Comparison of ENCODE assay signal across 2 cellular contexts in the genomic region with DNA sequence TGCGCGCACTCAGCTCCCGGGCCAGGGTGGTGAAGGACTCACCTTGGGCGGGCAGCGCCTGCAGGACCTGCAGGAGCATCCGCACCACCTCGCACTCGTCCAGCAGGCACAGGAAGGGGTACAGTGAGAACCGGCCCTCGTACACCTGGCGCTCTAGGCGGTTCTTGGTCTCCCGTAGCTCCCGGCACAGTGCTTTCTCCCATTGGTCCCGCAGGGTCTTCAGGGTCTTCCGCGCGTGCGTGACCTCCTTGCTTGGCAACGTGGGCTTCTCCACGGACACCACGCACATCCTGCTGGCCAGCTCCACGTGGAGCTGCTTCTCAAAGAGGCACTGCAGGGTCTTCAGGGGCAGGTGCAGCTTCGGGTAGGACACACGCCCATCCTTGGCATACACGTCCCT.
TF ChIP-seq lines count a peak whose summit lies in the region.

No MANE protein-coding gene starts in this region.

TF ChIP-seq in SK-N-SH, 30 proteins besides CTCF, POLR2A, EP300 and RAD21 (continued from another document):
- TF ChIP-seq, protein P1, sequence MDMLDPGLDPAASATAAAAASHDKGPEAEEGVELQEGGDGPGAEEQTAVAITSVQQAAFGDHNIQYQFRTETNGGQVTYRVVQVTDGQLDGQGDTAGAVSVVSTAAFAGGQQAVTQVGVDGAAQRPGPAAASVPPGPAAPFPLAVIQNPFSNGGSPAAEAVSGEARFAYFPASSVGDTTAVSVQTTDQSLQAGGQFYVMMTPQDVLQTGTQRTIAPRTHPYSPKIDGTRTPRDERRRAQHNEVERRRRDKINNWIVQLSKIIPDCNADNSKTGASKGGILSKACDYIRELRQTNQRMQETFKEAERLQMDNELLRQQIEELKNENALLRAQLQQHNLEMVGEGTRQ (IDR thresholded peaks at IDR 0.05; ENCODE audit: borderline replicate concordance, low read depth, low read length), result no peak
- no peak for TF ChIP-seq NFIC (IDR thresholded peaks at IDR 0.05; ENCODE audit: borderline replicate concordance)
- TF ChIP-seq TAF1 (IDR thresholded peaks at IDR 0.05; ENCODE audit: borderline replicate concordance, low read depth, low read length), result no peak
- TF ChIP-seq RCOR1 (IDR thresholded peaks at IDR 0.05; ENCODE audit: low read length), result no peak
- no peak for TF ChIP-seq USF1 (IDR thresholded peaks at IDR 0.05; ENCODE audit: borderline replicate concordance, low read depth)
- no peak for TF ChIP-seq REST (IDR thresholded peaks at IDR 0.05; ENCODE audit: low read depth, low read length)
- TF ChIP-seq, protein P2, sequence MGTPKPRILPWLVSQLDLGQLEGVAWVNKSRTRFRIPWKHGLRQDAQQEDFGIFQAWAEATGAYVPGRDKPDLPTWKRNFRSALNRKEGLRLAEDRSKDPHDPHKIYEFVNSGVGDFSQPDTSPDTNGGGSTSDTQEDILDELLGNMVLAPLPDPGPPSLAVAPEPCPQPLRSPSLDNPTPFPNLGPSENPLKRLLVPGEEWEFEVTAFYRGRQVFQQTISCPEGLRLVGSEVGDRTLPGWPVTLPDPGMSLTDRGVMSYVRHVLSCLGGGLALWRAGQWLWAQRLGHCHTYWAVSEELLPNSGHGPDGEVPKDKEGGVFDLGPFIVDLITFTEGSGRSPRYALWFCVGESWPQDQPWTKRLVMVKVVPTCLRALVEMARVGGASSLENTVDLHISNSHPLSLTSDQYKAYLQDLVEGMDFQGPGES (IDR thresholded peaks at IDR 0.05; ENCODE audit: low read depth, low read length), result no peak
- TF ChIP-seq CHD2 (IDR thresholded peaks at IDR 0.05; ENCODE audit: low read length, partially characterized antibody), result no peak
- TF ChIP-seq RXRA (IDR thresholded peaks at IDR 0.05; ENCODE audit: borderline replicate concordance, low read depth), result no peak
- TF ChIP-seq, protein P3, sequence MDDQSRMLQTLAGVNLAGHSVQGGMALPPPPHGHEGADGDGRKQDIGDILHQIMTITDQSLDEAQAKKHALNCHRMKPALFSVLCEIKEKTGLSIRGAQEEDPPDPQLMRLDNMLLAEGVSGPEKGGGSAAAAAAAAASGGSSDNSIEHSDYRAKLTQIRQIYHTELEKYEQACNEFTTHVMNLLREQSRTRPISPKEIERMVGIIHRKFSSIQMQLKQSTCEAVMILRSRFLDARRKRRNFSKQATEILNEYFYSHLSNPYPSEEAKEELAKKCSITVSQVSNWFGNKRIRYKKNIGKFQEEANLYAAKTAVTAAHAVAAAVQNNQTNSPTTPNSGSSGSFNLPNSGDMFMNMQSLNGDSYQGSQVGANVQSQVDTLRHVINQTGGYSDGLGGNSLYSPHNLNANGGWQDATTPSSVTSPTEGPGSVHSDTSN (IDR thresholded peaks at IDR 0.05), result no peak
- no peak for TF ChIP-seq FOXJ3 (CRISPR knock-in tag; IDR thresholded peaks at IDR 0.05)
- no peak for TF ChIP-seq FOXM1 (IDR thresholded peaks at IDR 0.05; ENCODE audit: low read depth)
- no peak for TF ChIP-seq TEAD4 (IDR thresholded peaks at IDR 0.05; ENCODE audit: borderline replicate concordance, insufficient read depth)
- TF ChIP-seq ZBTB33 (IDR thresholded peaks at IDR 0.05; ENCODE audit: borderline replicate concordance, low read depth), result no peak
- no peak for TF ChIP-seq JUND (IDR thresholded peaks at IDR 0.05)
- no peak for TF ChIP-seq RFX5 (IDR thresholded peaks at IDR 0.05; ENCODE audit: low read length)

TF ChIP-seq in SK-N-SH treated with all-trans-retinoic acid at 6 μM for 48 hours, 23 proteins besides CTCF, POLR2A, EP300 and RAD21 (continued from another document):
- TF ChIP-seq, protein P4, sequence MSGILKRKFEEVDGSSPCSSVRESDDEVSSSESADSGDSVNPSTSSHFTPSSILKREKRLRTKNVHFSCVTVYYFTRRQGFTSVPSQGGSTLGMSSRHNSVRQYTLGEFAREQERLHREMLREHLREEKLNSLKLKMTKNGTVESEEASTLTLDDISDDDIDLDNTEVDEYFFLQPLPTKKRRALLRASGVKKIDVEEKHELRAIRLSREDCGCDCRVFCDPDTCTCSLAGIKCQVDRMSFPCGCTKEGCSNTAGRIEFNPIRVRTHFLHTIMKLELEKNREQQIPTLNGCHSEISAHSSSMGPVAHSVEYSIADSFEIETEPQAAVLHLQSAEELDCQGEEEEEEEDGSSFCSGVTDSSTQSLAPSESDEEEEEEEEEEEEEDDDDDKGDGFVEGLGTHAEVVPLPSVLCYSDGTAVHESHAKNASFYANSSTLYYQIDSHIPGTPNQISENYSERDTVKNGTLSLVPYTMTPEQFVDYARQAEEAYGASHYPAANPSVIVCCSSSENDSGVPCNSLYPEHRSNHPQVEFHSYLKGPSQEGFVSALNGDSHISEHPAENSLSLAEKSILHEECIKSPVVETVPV (CRISPR knock-in tag; IDR thresholded peaks at IDR 0.05), result no peak
- TF ChIP-seq ZFP3 (CRISPR knock-in tag; IDR thresholded peaks at IDR 0.05) (no peak), CREB5 (CRISPR knock-in tag; IDR thresholded peaks at IDR 0.05; ENCODE audit: low read depth) (no peak), ARNTL (CRISPR knock-in tag; IDR thresholded peaks at IDR 0.05; ENCODE audit: borderline replicate concordance, low read depth) (no peak), ZNF8 (CRISPR knock-in tag; IDR thresholded peaks at IDR 0.05) (no peak), ZNF70 (CRISPR knock-in tag; IDR thresholded peaks at IDR 0.05) (no peak), PPARA (CRISPR knock-in tag; IDR thresholded peaks at IDR 0.05; ENCODE audit: borderline replicate concordance) (no peak), ISL1 (CRISPR knock-in tag; IDR thresholded peaks at IDR 0.05) (no peak), OSR1 (CRISPR knock-in tag; IDR thresholded peaks at IDR 0.05) (no peak), POU6F1 (CRISPR knock-in tag; IDR thresholded peaks at IDR 0.05; ENCODE audit: borderline replicate concordance, low read depth) (no peak), TCF4 (CRISPR knock-in tag; IDR thresholded peaks at IDR 0.05; ENCODE audit: borderline replicate concordance) (no peak)
- TF ChIP-seq, protein P5, sequence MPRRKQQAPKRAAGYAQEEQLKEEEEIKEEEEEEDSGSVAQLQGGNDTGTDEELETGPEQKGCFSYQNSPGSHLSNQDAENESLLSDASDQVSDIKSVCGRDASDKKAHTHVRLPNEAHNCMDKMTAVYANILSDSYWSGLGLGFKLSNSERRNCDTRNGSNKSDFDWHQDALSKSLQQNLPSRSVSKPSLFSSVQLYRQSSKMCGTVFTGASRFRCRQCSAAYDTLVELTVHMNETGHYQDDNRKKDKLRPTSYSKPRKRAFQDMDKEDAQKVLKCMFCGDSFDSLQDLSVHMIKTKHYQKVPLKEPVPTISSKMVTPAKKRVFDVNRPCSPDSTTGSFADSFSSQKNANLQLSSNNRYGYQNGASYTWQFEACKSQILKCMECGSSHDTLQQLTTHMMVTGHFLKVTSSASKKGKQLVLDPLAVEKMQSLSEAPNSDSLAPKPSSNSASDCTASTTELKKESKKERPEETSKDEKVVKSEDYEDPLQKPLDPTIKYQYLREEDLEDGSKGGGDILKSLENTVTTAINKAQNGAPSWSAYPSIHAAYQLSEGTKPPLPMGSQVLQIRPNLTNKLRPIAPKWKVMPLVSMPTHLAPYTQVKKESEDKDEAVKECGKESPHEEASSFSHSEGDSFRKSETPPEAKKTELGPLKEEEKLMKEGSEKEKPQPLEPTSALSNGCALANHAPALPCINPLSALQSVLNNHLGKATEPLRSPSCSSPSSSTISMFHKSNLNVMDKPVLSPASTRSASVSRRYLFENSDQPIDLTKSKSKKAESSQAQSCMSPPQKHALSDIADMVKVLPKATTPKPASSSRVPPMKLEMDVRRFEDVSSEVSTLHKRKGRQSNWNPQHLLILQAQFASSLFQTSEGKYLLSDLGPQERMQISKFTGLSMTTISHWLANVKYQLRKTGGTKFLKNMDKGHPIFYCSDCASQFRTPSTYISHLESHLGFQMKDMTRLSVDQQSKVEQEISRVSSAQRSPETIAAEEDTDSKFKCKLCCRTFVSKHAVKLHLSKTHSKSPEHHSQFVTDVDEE (CRISPR knock-in tag; IDR thresholded peaks at IDR 0.05), result no peak
